ENCODE assay signal across 15 cellular contexts in genomic region chr2:155980941-155981561, GRCh38.
DNase-seq lines count a peak whose midpoint lies in the region; ATAC-seq lines count a peak whose summit lies in the region.
"Had no signal": no experiment of that assay in that cellular context is flagged by ENCODE, and none has a peak within 500 bp of the region (broad histone marks: within the 10 kb centered on the region; RNA-seq: fewer than 3 reads in every experiment).

No MANE protein-coding gene starts in this region.

- H3K27ac Mint-ChIP-seq in stimulated activated naive CD8-positive, alpha-beta T cell treated with anti-CD3 and anti-CD28 coated beads, Interleukin-15, amount 100 ng/mL, for 72 hours: no peak overlapping the region
- H3K27ac Mint-ChIP-seq in T-helper 2 cell treated with Interferon-gamma antibody and Interleukin-4, amounts not matched to agents 5 μg/mL and 100 μg/mL, for 36 hours: no peak overlapping the region
- H3K27ac Mint-ChIP-seq: CD4-positive, alpha-beta memory T cell; natural killer cell treated with Interleukin-12 subunit alpha and Interleukin-12 subunit beta and Interleukin-15 and Interleukin-18, amount 100 ng/mL, for 72 hours had no signal

- no peak overlapping the region for H3K4me3 Mint-ChIP-seq in stimulated activated naive CD8-positive, alpha-beta T cell treated with anti-CD3 and anti-CD28 coated beads, Interleukin-15, amount 100 ng/mL, for 72 hours
- H3K4me3 Mint-ChIP-seq in T-helper 2 cell treated with Interferon-gamma antibody and Interleukin-4, amounts not matched to agents 5 μg/mL and 100 μg/mL, for 36 hours: no peak overlapping the region
- H3K4me3 Mint-ChIP-seq: CD4-positive, alpha-beta memory T cell; natural killer cell treated with Interleukin-12 subunit alpha and Interleukin-12 subunit beta and Interleukin-15 and Interleukin-18, amount 100 ng/mL, for 72 hours had no signal

- DNase-seq in SKM-1 (lab: John Stamatoyannopoulos, UW; ENCODE audit: unreplicated experiment) (peak; percentile 11), GM03348 (ENCODE audit: low spot score) (no peak)
- DNase-seq in stimulated activated naive CD8-positive, alpha-beta T cell treated with anti-CD3 and anti-CD28 coated beads, Interleukin-15, amount 100 ng/mL, for 72 hours: no peak
- no peak for DNase-seq in T-helper 2 cell treated with Interferon-gamma antibody and Interleukin-4, amounts not matched to agents 5 μg/mL and 100 μg/mL, for 36 hours (ENCODE audit: low spot score)
- DNase-seq in activated CD8-positive, alpha-beta memory T cell treated with anti-CD3 and anti-CD28 coated beads, Interleukin-2, amount 50 U/mL, for 48 hours: no peak
- DNase-seq: activated CD8-positive, alpha-beta memory T cell treated with anti-CD3 and anti-CD28 coated beads, Interleukin-2, amount 50 U/mL, for 4 hours; anterior cingulate cortex; CD4-positive, alpha-beta memory T cell; gastrocnemius medialis; NCI-H1930 had no signal

- no peaks in the 10 kb centered on the region for H3K4me1 Mint-ChIP-seq in stimulated activated naive CD8-positive, alpha-beta T cell treated with anti-CD3 and anti-CD28 coated beads, Interleukin-15, amount 100 ng/mL, for 72 hours
- peaks cover 3% of the 10 kb centered on the region for H3K4me1 Mint-ChIP-seq in T-helper 2 cell treated with Interferon-gamma antibody and Interleukin-4, amounts not matched to agents 5 μg/mL and 100 μg/mL, for 36 hours (ENCODE audit: low read depth)
- H3K4me1 Mint-ChIP-seq: CD4-positive, alpha-beta memory T cell had no signal

- H3K36me3 Mint-ChIP-seq in T-helper 2 cell treated with Interferon-gamma antibody and Interleukin-4, amounts not matched to agents 5 μg/mL and 100 μg/mL, for 36 hours (ENCODE audit: low read depth): no peaks in the 10 kb centered on the region
- H3K36me3 Mint-ChIP-seq: CD4-positive, alpha-beta memory T cell; natural killer cell treated with Interleukin-12 subunit alpha and Interleukin-12 subunit beta and Interleukin-15 and Interleukin-18, amount 100 ng/mL, for 72 hours had no signal

- no peaks in the 10 kb centered on the region for H3K9me3 Mint-ChIP-seq in stimulated activated naive CD8-positive, alpha-beta T cell treated with anti-CD3 and anti-CD28 coated beads, Interleukin-15, amount 100 ng/mL, for 72 hours
- H3K9me3 Mint-ChIP-seq in T-helper 2 cell treated with Interferon-gamma antibody and Interleukin-4, amounts not matched to agents 5 μg/mL and 100 μg/mL, for 36 hours: no peaks in the 10 kb centered on the region
- H3K9me3 Mint-ChIP-seq: CD4-positive, alpha-beta memory T cell had no signal

- no peaks in the 10 kb centered on the region for H3K27me3 Mint-ChIP-seq in stimulated activated naive CD8-positive, alpha-beta T cell treated with anti-CD3 and anti-CD28 coated beads, Interleukin-15, amount 100 ng/mL, for 72 hours
- no peaks in the 10 kb centered on the region for H3K27me3 Mint-ChIP-seq in T-helper 2 cell treated with Interferon-gamma antibody and Interleukin-4, amounts not matched to agents 5 μg/mL and 100 μg/mL, for 36 hours (ENCODE audit: low read depth)
- H3K27me3 Mint-ChIP-seq: natural killer cell treated with Interleukin-12 subunit alpha and Interleukin-12 subunit beta and Interleukin-15 and Interleukin-18, amount 100 ng/mL, for 72 hours had no signal

- ATAC-seq in GM18517 (IDR thresholded peaks at IDR 0.05; ENCODE audit: unreplicated experiment): peak; percentile 79
- ATAC-seq in GM21526 (IDR thresholded peaks at IDR 0.05; ENCODE audit: low FRiP score, unreplicated experiment): peak; percentile 58
- peak; percentile 63 for ATAC-seq in HG03196 (IDR thresholded peaks at IDR 0.05; ENCODE audit: unreplicated experiment)
- no peak for ATAC-seq in stimulated activated naive CD8-positive, alpha-beta T cell treated with anti-CD3 and anti-CD28 coated beads, Interleukin-15, amount 100 ng/mL, for 72 hours
- ATAC-seq: gastrocnemius medialis; HepG2; natural killer cell treated with Interleukin-12 subunit alpha and Interleukin-12 subunit beta and Interleukin-15 and Interleukin-18, amount 100 ng/mL, for 72 hours had no signal
